ENCODE assay signal across 1 cellular context in the genomic region with DNA sequence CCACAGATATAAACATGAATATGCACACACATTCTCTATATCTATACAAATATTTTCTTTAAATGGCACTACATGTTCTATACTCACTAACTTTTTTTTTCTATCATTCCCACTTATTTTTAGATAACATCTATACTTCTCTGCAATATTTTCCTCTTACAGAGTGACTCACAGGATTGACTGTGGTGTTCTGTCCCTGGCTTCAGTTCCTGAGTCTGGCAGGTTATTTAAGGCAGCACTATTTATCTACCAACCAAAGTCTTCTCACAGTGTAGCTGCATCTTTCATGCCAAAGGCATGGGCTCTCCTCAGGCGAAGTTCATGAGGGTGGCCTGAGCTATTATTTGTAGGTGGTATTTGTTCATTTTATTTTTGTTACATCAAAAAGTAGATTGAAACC.
TF ChIP-seq lines count a peak whose summit lies in the region.

No MANE protein-coding gene starts in this region.

TF ChIP-seq in SK-N-SH, 30 proteins besides CTCF, POLR2A, EP300 and RAD21 (continued from another document):
- TF ChIP-seq, protein P1, sequence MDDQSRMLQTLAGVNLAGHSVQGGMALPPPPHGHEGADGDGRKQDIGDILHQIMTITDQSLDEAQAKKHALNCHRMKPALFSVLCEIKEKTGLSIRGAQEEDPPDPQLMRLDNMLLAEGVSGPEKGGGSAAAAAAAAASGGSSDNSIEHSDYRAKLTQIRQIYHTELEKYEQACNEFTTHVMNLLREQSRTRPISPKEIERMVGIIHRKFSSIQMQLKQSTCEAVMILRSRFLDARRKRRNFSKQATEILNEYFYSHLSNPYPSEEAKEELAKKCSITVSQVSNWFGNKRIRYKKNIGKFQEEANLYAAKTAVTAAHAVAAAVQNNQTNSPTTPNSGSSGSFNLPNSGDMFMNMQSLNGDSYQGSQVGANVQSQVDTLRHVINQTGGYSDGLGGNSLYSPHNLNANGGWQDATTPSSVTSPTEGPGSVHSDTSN (IDR thresholded peaks at IDR 0.05), result peak; percentile 76
- peak; percentile 80 for TF ChIP-seq JUND (IDR thresholded peaks at IDR 0.05)
- no peak for TF ChIP-seq RFX5 (IDR thresholded peaks at IDR 0.05; ENCODE audit: low read length)
- no peak for TF ChIP-seq REST (IDR thresholded peaks at IDR 0.05; ENCODE audit: low read depth, low read length)
- TF ChIP-seq, protein P2, sequence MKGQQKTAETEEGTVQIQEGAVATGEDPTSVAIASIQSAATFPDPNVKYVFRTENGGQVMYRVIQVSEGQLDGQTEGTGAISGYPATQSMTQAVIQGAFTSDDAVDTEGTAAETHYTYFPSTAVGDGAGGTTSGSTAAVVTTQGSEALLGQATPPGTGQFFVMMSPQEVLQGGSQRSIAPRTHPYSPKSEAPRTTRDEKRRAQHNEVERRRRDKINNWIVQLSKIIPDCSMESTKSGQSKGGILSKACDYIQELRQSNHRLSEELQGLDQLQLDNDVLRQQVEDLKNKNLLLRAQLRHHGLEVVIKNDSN (IDR thresholded peaks at IDR 0.05; ENCODE audit: borderline replicate concordance, low read depth), result no peak
- no peak for TF ChIP-seq GABPA (IDR thresholded peaks at IDR 0.05; ENCODE audit: low read depth)
- TF ChIP-seq ELF1 (IDR thresholded peaks at IDR 0.05), result no peak
- TF ChIP-seq RXRA (IDR thresholded peaks at IDR 0.05; ENCODE audit: borderline replicate concordance, low read depth), result 0 out of 2 replicates have a peak, but pooled peaks have one; percentile 18
- no peak for TF ChIP-seq IRF3 (IDR thresholded peaks at IDR 0.05; ENCODE audit: low read depth, low read length)
- TF ChIP-seq NFIC (IDR thresholded peaks at IDR 0.05; ENCODE audit: borderline replicate concordance), result peak; percentile 58; the same call in 1 of the 2 replicates
- TF ChIP-seq SMC3 (IDR thresholded peaks at IDR 0.05; ENCODE audit: low read depth, low read length), result no peak
- TF ChIP-seq, protein P3, sequence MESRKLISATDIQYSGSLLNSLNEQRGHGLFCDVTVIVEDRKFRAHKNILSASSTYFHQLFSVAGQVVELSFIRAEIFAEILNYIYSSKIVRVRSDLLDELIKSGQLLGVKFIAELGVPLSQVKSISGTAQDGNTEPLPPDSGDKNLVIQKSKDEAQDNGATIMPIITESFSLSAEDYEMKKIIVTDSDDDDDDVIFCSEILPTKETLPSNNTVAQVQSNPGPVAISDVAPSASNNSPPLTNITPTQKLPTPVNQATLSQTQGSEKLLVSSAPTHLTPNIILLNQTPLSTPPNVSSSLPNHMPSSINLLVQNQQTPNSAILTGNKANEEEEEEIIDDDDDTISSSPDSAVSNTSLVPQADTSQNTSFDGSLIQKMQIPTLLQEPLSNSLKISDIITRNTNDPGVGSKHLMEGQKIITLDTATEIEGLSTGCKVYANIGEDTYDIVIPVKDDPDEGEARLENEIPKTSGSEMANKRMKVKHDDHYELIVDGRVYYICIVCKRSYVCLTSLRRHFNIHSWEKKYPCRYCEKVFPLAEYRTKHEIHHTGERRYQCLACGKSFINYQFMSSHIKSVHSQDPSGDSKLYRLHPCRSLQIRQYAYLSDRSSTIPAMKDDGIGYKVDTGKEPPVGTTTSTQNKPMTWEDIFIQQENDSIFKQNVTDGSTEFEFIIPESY (IDR thresholded peaks at IDR 0.05; ENCODE audit: borderline replicate concordance, low read depth), result no peak
- no peak for TF ChIP-seq FOXJ3 (CRISPR knock-in tag; IDR thresholded peaks at IDR 0.05)
- TF ChIP-seq FOSL2 (IDR thresholded peaks at IDR 0.05; ENCODE audit: borderline replicate concordance, low read depth), result peak; percentile 53; the same call in 1 of the 2 replicates
